8 cellular contexts compared by ENCODE assay signal in the genomic region with DNA sequence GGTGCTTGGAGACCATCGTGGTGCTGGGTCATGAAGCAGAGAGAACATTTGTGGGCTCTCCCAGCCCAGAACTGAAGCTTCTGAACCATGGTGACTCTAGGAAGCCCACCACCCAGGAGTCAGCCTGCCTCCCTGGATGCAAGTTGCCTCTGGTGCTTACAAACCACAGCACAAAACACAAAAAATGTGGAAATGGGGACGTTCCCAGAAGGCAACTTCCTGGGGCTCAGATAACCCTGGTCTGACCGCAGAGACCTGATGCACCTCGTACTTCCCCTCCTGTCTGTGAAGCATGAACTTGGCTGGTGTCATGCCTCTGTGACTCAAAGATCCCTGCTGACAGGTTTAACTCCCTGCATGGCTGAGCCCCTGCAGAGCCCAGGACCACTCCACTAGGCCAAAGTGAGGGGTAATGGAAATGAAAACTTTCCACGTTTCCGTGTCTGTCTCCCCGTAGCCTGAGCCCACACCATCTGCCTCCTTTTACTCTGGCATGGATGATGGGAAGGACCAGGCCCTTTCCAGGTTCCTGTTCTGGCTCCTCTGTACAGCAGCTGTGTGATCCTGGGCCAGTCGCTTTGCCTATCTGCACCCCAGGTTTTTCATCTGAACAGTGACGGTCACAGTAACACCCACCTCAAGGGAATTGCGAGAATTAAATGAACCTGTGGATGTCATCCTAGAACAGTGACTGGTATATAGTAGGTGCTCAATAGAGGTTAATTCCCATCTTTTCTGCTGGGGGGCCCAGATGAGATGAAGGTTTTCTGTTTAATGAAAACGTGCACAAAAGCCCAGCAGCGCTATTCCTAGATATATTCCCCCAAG. TPM values are rescaled to one million over a fixed set of nuclear protein-coding genes. Genes with fewer than 3 reads are reported as not detected.
DNase-seq lines count a peak whose midpoint lies in the region; ATAC-seq and TF ChIP-seq lines count a peak whose summit lies in the region.

No MANE protein-coding gene starts in this region.

- intact Hi-C loops in dorsolateral prefrontal cortex (cut with DNase I): no loop called here
- intact Hi-C loops in gastrocnemius medialis (cut with DNase I; ENCODE audit: low total_unique reads): no loop called here
- intact Hi-C loops in Right ventricle myocardium inferior (cut with DNase I): no loop called here

- H2AFZ ChIP-seq in SU-DHL-6 (ENCODE audit: low read depth, low read length, severe bottlenecking): no peak overlapping the region

- no peak for TF ChIP-seq POLR2A in gastrocnemius medialis (IDR thresholded peaks at IDR 0.05)

- H3K9me3 ChIP-seq in SU-DHL-6 (ENCODE audit: insufficient read depth, low read length) (no peaks in the 10 kb centered on the region), gastrocnemius medialis (no peaks in the 10 kb centered on the region), right atrium auricular region (no peaks in the 10 kb centered on the region)

- in situ Hi-C loops in gastrocnemius medialis (cut with MboI; ENCODE audit: low sequenced_read_pairs in 4 of 4): no loop called here

- peaks cover 69% of the 10 kb centered on the region for H3F3A ChIP-seq in SU-DHL-6 (ENCODE audit: insufficient read depth)

- peak overlapping the region; percentile 93 for H3K27ac ChIP-seq in SU-DHL-6 (ENCODE audit: low read depth, low read length)
- H3K27ac ChIP-seq in dorsolateral prefrontal cortex: peak overlapping the region in 39 of 59 donors; percentile 1 to 69 (median 51)
- H3K27ac ChIP-seq in gastrocnemius medialis: no peak overlapping the region
- H3K27ac ChIP-seq in right atrium auricular region: no peak overlapping the region

- DNase-seq in dorsolateral prefrontal cortex: no peak
- DNase-seq in gastrocnemius medialis: no peak
- DNase-seq in Right ventricle myocardium inferior (ENCODE audit: missing footprints): no peak
- DNase-seq in NCI-H226: no peak
- DNase-seq in right atrium auricular region (ENCODE audit: low spot score): no peak

- no peak overlapping the region for H3K4me3 ChIP-seq in SU-DHL-6 (ENCODE audit: insufficient read depth, low read length, poor library complexity, severe bottlenecking)
- no peak overlapping the region for H3K4me3 ChIP-seq in dorsolateral prefrontal cortex
- H3K4me3 ChIP-seq in gastrocnemius medialis: no peak overlapping the region
- H3K4me3 ChIP-seq in right atrium auricular region: no peak overlapping the region

- TF ChIP-seq CTCF in SU-DHL-6 (IDR thresholded peaks at IDR 0.05; ENCODE audit: insufficient read depth, low read length, poor library complexity, severe bottlenecking): no peak
- no peak for TF ChIP-seq CTCF in dorsolateral prefrontal cortex (IDR thresholded peaks at IDR 0.05 in 54 of 56, conservative IDR thresholded peaks at IDR 0.05 in 2 of 56; ENCODE audit: low read depth in 1 of 56, partially characterized antibody in 56 of 56)
- no peak for TF ChIP-seq CTCF in gastrocnemius medialis (IDR thresholded peaks at IDR 0.05 in 4 of 5, conservative IDR thresholded peaks at IDR 0.05 in 1 of 5)
- TF ChIP-seq CTCF in right atrium auricular region (IDR thresholded peaks at IDR 0.05): no peak

- peak overlapping the region; percentile 47 for H3K4me2 ChIP-seq in SU-DHL-6 (ENCODE audit: low read depth, low read length, poor library complexity, severe bottlenecking)

- ATAC-seq in GM18867 (IDR thresholded peaks at IDR 0.05; ENCODE audit: unreplicated experiment) (peak; percentile 48), HG02852 (IDR thresholded peaks at IDR 0.05; ENCODE audit: unreplicated experiment) (peak; percentile 72), gastrocnemius medialis (no peak), Right ventricle myocardium inferior (no peak)

- H3K36me3 ChIP-seq in SU-DHL-6 (ENCODE audit: low read length) (no peaks in the 10 kb centered on the region), gastrocnemius medialis (no peaks in the 10 kb centered on the region), right atrium auricular region (no peaks in the 10 kb centered on the region)

- H4K20me1 ChIP-seq in SU-DHL-6 (ENCODE audit: low read depth, low read length): no peaks in the 10 kb centered on the region

- H3K27me3 ChIP-seq in SU-DHL-6 (ENCODE audit: low read length): no peaks in the 10 kb centered on the region
- H3K27me3 ChIP-seq in dorsolateral prefrontal cortex: no peaks in the 10 kb centered on the region
- H3K27me3 ChIP-seq in gastrocnemius medialis: no peaks in the 10 kb centered on the region
- no peaks in the 10 kb centered on the region for H3K27me3 ChIP-seq in right atrium auricular region

- peak overlapping the region; percentile 46 for H3K9ac ChIP-seq in SU-DHL-6 (ENCODE audit: low read length)

- H3K9me2 ChIP-seq in SU-DHL-6 (replicated peaks; ENCODE audit: insufficient read depth, low read length): no peaks in the 10 kb centered on the region

- peaks cover 71% of the 10 kb centered on the region for H3K79me2 ChIP-seq in SU-DHL-6 (ENCODE audit: insufficient read depth, low read length)

- H3K4me1 ChIP-seq in gastrocnemius medialis (no peaks in the 10 kb centered on the region), right atrium auricular region (peaks cover 0 to 5% of the 10 kb centered on the region in 2 donors)

RNA-seq across cellular contexts. Expression of a gene that starts 57.7 kb away (rescaled TPM):
- total RNA-seq in dorsolateral prefrontal cortex (100 to 1,000 TPM; 104 to 181 (median 137) TPM), gastrocnemius medialis (1 to 10 TPM in 1 of 4 donors, under 1 TPM in 3; 0.16 to 2.4 (median 0.59) TPM), Right ventricle myocardium inferior (9.0 TPM), right atrium auricular region (1 to 10 TPM in 1 of 2 donors, under 1 TPM in 1; 0.96 to 6.6 TPM)

Comparison
In these comparisons a context has a peak if more than half of its experiments do, and no peak if none do; other contexts are left out.
1. ATAC-seq: peak in GM18867 (single experiment) and HG02852 (single experiment); none in gastrocnemius medialis (0 of 2) and Right ventricle myocardium inferior (single experiment).
2. H3K27ac ChIP-seq: peak in SU-DHL-6 (single experiment) and dorsolateral prefrontal cortex (39 of 59); none in gastrocnemius medialis (0 of 4) and right atrium auricular region (0 of 2).
3. RNA of a gene that starts 57.7 kb away (total RNA-seq): 104 to 181 TPM in dorsolateral prefrontal cortex; 9.0 TPM in Right ventricle myocardium inferior (single experiment), 0.96 to 6.6 TPM in right atrium auricular region and 0.16 to 2.4 TPM in gastrocnemius medialis; every median in the first group is over 10 times any median in the second.